9 cellular contexts compared by ENCODE assay signal in the genomic region with DNA sequence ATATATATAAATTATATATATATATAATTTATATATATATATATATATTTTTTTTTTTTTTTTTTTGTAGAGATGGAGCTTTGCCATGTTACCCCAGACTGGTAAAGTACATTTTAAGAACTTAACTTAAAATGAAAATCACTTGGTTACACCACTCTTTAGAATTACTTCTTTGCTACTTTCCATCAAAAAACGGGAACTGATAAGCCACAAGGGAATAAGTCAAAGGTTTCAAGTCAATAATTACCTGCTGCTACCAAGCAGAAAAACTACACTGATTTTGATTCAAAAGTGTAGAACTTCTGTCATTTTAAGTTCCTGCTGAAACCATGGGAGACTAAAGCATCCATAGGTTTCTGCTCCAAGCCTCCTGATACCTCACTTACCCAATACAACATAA. TPM values are rescaled to one million over a fixed set of nuclear protein-coding genes. Genes with fewer than 3 reads are reported as not detected.
DNase-seq lines count a peak whose midpoint lies in the region; TF ChIP-seq lines count a peak whose summit lies in the region.
"Had no signal": no experiment of that assay in that cellular context is flagged by ENCODE, and none has a peak within 500 bp of the region (broad histone marks: within the 10 kb centered on the region; RNA-seq: fewer than 3 reads in every experiment).

No MANE protein-coding gene starts in this region.

- H3K4me3 Mint-ChIP-seq in Calu3 (ENCODE audit: low read depth, unreplicated experiment) (peak overlapping the region; percentile 44), HFFc6 (peak overlapping the region; percentile 57; the same call in 1 of the 2 replicates), osteocyte (ENCODE audit: unreplicated experiment) (no peak overlapping the region)
- H3K4me3 Mint-ChIP-seq: activated T-cell treated with anti-CD3 and anti-CD28 coated beads, Interleukin-2, amount 50 U/mL, for 4 hours had no signal

- DNase-seq in Calu3 (no peak), HFFc6 (no peak), adipocyte (ENCODE audit: low read depth) (no peak), osteocyte (ENCODE audit: extremely low spot score, unreplicated experiment) (no peak), SIG-M5 (lab: John Stamatoyannopoulos, UW) (no peak), right atrium auricular region (ENCODE audit: low spot score) (no peak), NK-92 (lab: John Stamatoyannopoulos, UW; ENCODE audit: unreplicated experiment) (no peak), NCI-H1048 (lab: John Stamatoyannopoulos, UW) (no peak)

- CTCF ChIA-PET in Calu3 (lab: Charles Lee), result interaction anchor here (0.6 to 3.4 kb wide), 24 partner anchors 12 to 240 kb away, joined by 3 to 145 read pairs (median 7); a partner anchor contains a TSS

- H3K9ac ChIP-seq in adipocyte (ENCODE audit: low read length), result peak overlapping the region; percentile 35

- H3K36me3 ChIP-seq in adipocyte (ENCODE audit: control insufficient read depth, insufficient read depth, low read length, severe bottlenecking), result peaks cover 39% of the 10 kb centered on the region
- H3K36me3 ChIP-seq in right atrium auricular region, result peaks cover 11% of the 10 kb centered on the region

- H3K4me1 ChIP-seq in adipocyte (ENCODE audit: control insufficient read depth, insufficient read depth, low read length), result peaks cover 7% of the 10 kb centered on the region
- peaks cover 0 to 5% of the 10 kb centered on the region in 2 donors for H3K4me1 ChIP-seq in right atrium auricular region

- no peaks in the 10 kb centered on the region for H3K9me3 Mint-ChIP-seq in Calu3 (ENCODE audit: low read depth, unreplicated experiment)
- no peaks in the 10 kb centered on the region for H3K9me3 Mint-ChIP-seq in HFFc6
- no peaks in the 10 kb centered on the region for H3K9me3 Mint-ChIP-seq in osteocyte (ENCODE audit: unreplicated experiment)
- H3K9me3 Mint-ChIP-seq: activated T-cell treated with anti-CD3 and anti-CD28 coated beads, Interleukin-2, amount 50 U/mL, for 4 hours had no signal

- H3K27me3 ChIP-seq in adipocyte (replicated peaks; ENCODE audit: control insufficient read depth, insufficient read depth, low read length), result no peaks in the 10 kb centered on the region
- H3K27me3 ChIP-seq in right atrium auricular region, result no peaks in the 10 kb centered on the region

- no peak for TF ChIP-seq CTCF in Calu3 (IDR thresholded peaks at IDR 0.05; ENCODE audit: unreplicated experiment)
- TF ChIP-seq CTCF in HFFc6 (IDR thresholded peaks at IDR 0.05), result no peak
- TF ChIP-seq CTCF in osteocyte (IDR thresholded peaks at IDR 0.05), result no peak
- no peak for TF ChIP-seq CTCF in right atrium auricular region (IDR thresholded peaks at IDR 0.05)

- intact Hi-C loops in Calu3 (cut with micrococcal nuclease; ENCODE audit: unreplicated experiment), result loop anchor here (5.0 kb wide), 1 partner anchor 156 kb away; no protein-coding TSS in a partner anchor

- H3K4me3 ChIP-seq in adipocyte (ENCODE audit: low read length), result no peak overlapping the region
- H3K4me3 ChIP-seq in right atrium auricular region, result no peak overlapping the region

- no TSS peak for BruUV-seq in Calu3 (replicated peaks; lab: Mats Ljungman, UMichigan)

- H3K4me1 Mint-ChIP-seq in Calu3 (ENCODE audit: low read depth, unreplicated experiment), result peaks cover 41% of the 10 kb centered on the region
- peaks cover 27% of the 10 kb centered on the region for H3K4me1 Mint-ChIP-seq in HFFc6 (ENCODE audit: low read depth)
- H3K4me1 Mint-ChIP-seq in osteocyte (ENCODE audit: unreplicated experiment), result peaks cover 12% of the 10 kb centered on the region

- H3K36me3 Mint-ChIP-seq in Calu3 (ENCODE audit: insufficient read depth, unreplicated experiment) (peaks cover 51% of the 10 kb centered on the region), HFFc6 (ENCODE audit: low read depth) (peaks cover 13% of the 10 kb centered on the region), osteocyte (ENCODE audit: unreplicated experiment) (peaks cover 6% of the 10 kb centered on the region)

- H3K9me3 ChIP-seq in adipocyte (ENCODE audit: control insufficient read depth, low read length), result no peaks in the 10 kb centered on the region
- no peaks in the 10 kb centered on the region for H3K9me3 ChIP-seq in right atrium auricular region

- H3K27ac Mint-ChIP-seq in Calu3 (ENCODE audit: unreplicated experiment), result peak overlapping the region; percentile 87
- peak overlapping the region; percentile 53 for H3K27ac Mint-ChIP-seq in HFFc6
- peak overlapping the region; percentile 67 for H3K27ac Mint-ChIP-seq in osteocyte (ENCODE audit: unreplicated experiment)

- H3K27ac ChIP-seq in right atrium auricular region, result peak overlapping the region in 1 of 2 donors; percentile 4

- H3K27me3 Mint-ChIP-seq in Calu3 (ENCODE audit: unreplicated experiment) (no peaks in the 10 kb centered on the region), HFFc6 (ENCODE audit: insufficient read depth) (no peaks in the 10 kb centered on the region), osteocyte (ENCODE audit: unreplicated experiment) (no peaks in the 10 kb centered on the region)

RNA-seq across cellular contexts. Expression of a gene that starts 12.2 kb away (rescaled TPM):
- total RNA-seq in Calu3 (2022) (260 and 280 TPM in 2 replicates), osteocyte (59.8 and 60.4 TPM in 2 replicates), right atrium auricular region (10 to 100 TPM; 48.0 to 69.2 TPM)
- total RNA-seq in HFFc6 (2021; fragmentation: NEBNext Ultra II Directional; extraction: Animal tissue kit (Norgen Biotek cat#: 25700)), result 100 to 1,000 TPM; 105 to 132 (median 121) TPM

RNA-seq across cellular contexts. Expression of a gene that starts 50.7 kb away (rescaled TPM):
- total RNA-seq in Calu3 (2022), result 166 and 175 TPM in 2 replicates
- total RNA-seq in HFFc6 (2021; fragmentation: NEBNext Ultra II Directional; extraction: Animal tissue kit (Norgen Biotek cat#: 25700)), result 100 to 1,000 TPM; 203 to 231 (median 215) TPM
- total RNA-seq in osteocyte, result 143 and 168 TPM in 2 replicates
- 10 to 100 TPM; 57.5 to 60.3 TPM for total RNA-seq in right atrium auricular region
